In the genomic region with DNA sequence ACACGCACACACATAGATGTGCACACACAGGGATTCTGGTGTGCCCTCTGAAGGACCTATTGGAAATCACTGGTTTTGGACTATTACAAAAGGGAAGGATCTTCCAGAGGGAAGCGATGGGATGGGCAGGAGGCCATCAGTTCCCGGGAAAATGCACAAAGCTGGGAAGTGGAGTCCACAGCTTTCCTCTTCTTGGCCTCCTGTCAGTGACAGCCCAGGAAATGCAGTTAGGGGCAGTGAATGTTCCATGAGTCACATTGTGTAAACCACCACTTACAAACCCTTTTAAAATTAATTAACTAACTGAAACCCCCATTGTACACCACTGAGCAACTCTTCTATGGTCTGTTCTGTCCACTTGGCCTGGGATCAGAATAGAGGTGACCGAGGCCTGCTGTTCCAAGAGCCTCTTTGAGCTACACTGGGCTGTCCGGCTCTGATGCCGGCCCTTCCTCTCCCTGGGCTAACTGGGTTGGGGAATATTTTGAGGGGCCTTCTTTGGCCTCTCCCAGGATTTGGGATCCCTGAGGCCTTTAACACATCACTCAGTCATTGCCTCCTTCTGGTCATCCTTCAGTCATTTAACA, we compare ENCODE assay signal across 1 cellular context.
TF ChIP-seq lines count a peak whose summit lies in the region.

No MANE protein-coding gene starts in this region.

TF ChIP-seq in endothelial cell of umbilical vein, 7 proteins besides CTCF, POLR2A, EP300 and RAD21:
- TF ChIP-seq JUN (IDR thresholded peaks at IDR 0.05; ENCODE audit: borderline replicate concordance, insufficient read depth, insufficient read length, low read depth) = peak; percentile 2
- no peak for TF ChIP-seq POLR2AphosphoS5 (IDR thresholded peaks at IDR 0.05; ENCODE audit: insufficient read depth, low read depth, low read length)
- TF ChIP-seq MYC (IDR thresholded peaks at IDR 0.05; ENCODE audit: low read depth, low read length) = no peak
